ENCODE assay signal across 15 cellular contexts in genomic region chr12:12882288-12882687, GRCh38. TPM values are rescaled to one million over a fixed set of nuclear protein-coding genes. Genes with fewer than 3 reads are reported as not detected.
"Had no signal": no experiment of that assay in that cellular context is flagged by ENCODE, and none has a peak within 500 bp of the region (broad histone marks: within the 10 kb centered on the region; RNA-seq: fewer than 3 reads in every experiment).

No MANE protein-coding gene starts in this region.

- H3K36me3 ChIP-seq: gastrocnemius medialis, heart right ventricle, WERI-Rb-1 had no signal

- H3K4me3 Mint-ChIP-seq: activated CD8-positive, alpha-beta T cell treated with anti-CD3 and anti-CD28 coated beads, Interleukin-2, amount 10 ng/mL, durations not matched to agents 7 days and 5 days; stimulated activated memory B cell treated with anti-CD40 and anti-IgM and Interleukin-4, amounts not matched to agents 10 μg/mL and 1 μg/mL and 100 μg/mL, for 72 hours had no signal

- H3K4me1 ChIP-seq: gastrocnemius medialis, heart right ventricle, parathyroid adenoma had no signal

- H3K4me1 Mint-ChIP-seq: stimulated activated memory B cell treated with anti-CD40 and anti-IgM and Interleukin-4, amounts not matched to agents 10 μg/mL and 1 μg/mL and 100 μg/mL, for 72 hours had no signal

- H3K27ac Mint-ChIP-seq: activated CD8-positive, alpha-beta T cell treated with anti-CD3 and anti-CD28 coated beads, Interleukin-2, amount 10 ng/mL, durations not matched to agents 7 days and 5 days; stimulated activated memory B cell treated with anti-CD40 and anti-IgM and Interleukin-4, amounts not matched to agents 10 μg/mL and 1 μg/mL and 100 μg/mL, for 72 hours had no signal

- ATAC-seq: gastrocnemius medialis; heart right ventricle; left ventricle myocardium superior; stimulated activated memory B cell treated with anti-CD40 and anti-IgM and Interleukin-4, amounts not matched to agents 10 μg/mL and 1 μg/mL and 100 μg/mL, for 72 hours had no signal

- H2AFZ ChIP-seq: parathyroid adenoma had no signal

- H3K36me3 Mint-ChIP-seq: stimulated activated memory B cell treated with anti-CD40 and anti-IgM and Interleukin-4, amounts not matched to agents 10 μg/mL and 1 μg/mL and 100 μg/mL, for 72 hours had no signal

- H3K9me3 ChIP-seq: gastrocnemius medialis, heart right ventricle had no signal

- H3K27ac ChIP-seq: gastrocnemius medialis, heart right ventricle, parathyroid adenoma, WERI-Rb-1 had no signal

- DNase-seq: activated CD4-positive, alpha-beta T cell treated with anti-CD3 and anti-CD28 coated beads for 4 hours; activated CD8-positive, alpha-beta memory T cell treated with anti-CD3 and anti-CD28 coated beads, Interleukin-2, amount 50 U/mL, for 48 hours; activated CD8-positive, alpha-beta T cell treated with anti-CD3 and anti-CD28 coated beads, Interleukin-2, amount 10 ng/mL, durations not matched to agents 7 days and 5 days; activated naive CD4-positive, alpha-beta T cell; aorta; gastrocnemius medialis; heart right ventricle; kidney; left ventricle myocardium superior; right cardiac atrium; small intestine; T-helper 1 cell; WERI-Rb-1 had no signal

- H3K4me3 ChIP-seq: gastrocnemius medialis, heart right ventricle had no signal

- H3K9me3 Mint-ChIP-seq: stimulated activated memory B cell treated with anti-CD40 and anti-IgM and Interleukin-4, amounts not matched to agents 10 μg/mL and 1 μg/mL and 100 μg/mL, for 72 hours had no signal

- H3K79me2 ChIP-seq: parathyroid adenoma had no signal

RNA-seq across cellular contexts. Expression of gene GPRC5A, which starts 9.1 kb away (rescaled TPM):
- total RNA-seq: activated CD8-positive, alpha-beta T cell treated with anti-CD3 and anti-CD28 coated beads, Interleukin-2, amount 10 ng/mL, durations not matched to agents 7 days and 5 days had no signal
